Comparison of ENCODE assay signal across 4 cellular contexts in the genomic region with DNA sequence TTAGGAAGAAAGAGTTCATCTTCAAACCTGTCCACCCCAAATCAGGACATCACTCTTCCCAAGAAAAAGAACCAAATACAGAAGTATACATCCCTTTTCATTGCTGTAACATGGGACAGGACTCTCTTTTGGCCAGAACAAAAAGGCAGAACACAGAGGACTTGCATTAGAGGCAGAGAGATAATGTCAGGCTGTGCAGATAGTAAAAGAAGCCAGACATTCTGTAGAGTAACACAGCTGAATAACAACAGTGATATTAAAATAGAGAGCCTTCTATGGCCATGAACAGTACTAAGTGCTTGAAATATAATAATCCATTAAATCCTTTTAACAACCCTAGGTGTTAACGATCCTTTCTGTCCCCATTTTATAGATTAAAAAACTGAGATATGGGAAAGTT.
"Had no signal": no experiment of that assay in that cellular context is flagged by ENCODE, and none has a peak within 500 bp of the region (broad histone marks: within the 10 kb centered on the region; RNA-seq: fewer than 3 reads in every experiment).

No MANE protein-coding gene starts in this region.

- H3K4me3 ChIP-seq: GM23338 had no signal

- H3K4me2 ChIP-seq: GM23338 had no signal

- ATAC-seq: GM23338 had no signal

- H2AFZ ChIP-seq: GM23338 had no signal

- DNase-seq: H9, HCEC 1CT, IMR-90 had no signal
